ENCODE assay signal across 36 cellular contexts in genomic region chr10:84217746-84218145, GRCh38. TPM values are rescaled to one million over a fixed set of nuclear protein-coding genes. Genes with fewer than 3 reads are reported as not detected.
"Had no signal": no experiment of that assay in that cellular context is flagged by ENCODE, and none has a peak within 500 bp of the region (broad histone marks: within the 10 kb centered on the region; RNA-seq: fewer than 3 reads in every experiment).

No MANE protein-coding gene starts in this region.

- H3K27ac Mint-ChIP-seq: naive thymus-derived CD4-positive, alpha-beta T cell; natural killer cell; nephron; neural progenitor cell; progenitor cell of endocrine pancreas; stimulated activated effector memory CD8-positive, alpha-beta T cell treated with anti-CD3 and anti-CD28 coated beads, Interleukin-12 subunit alpha, Interleukin-12 subunit beta, amount 100 ng/mL, for 72 hours; stimulated activated naive B cell treated with anti-CD40 and anti-IgM and Interleukin-4, amounts not matched to agents 10 μg/mL and 1 μg/mL and 100 μg/mL, for 72 hours; stimulated activated naive CD8-positive, alpha-beta T cell treated with anti-CD3 and anti-CD28 coated beads, Interleukin-15, Interleukin-2, amounts not matched to agents 100 ng/mL and 50 ng/mL, for 24 hours had no signal

- DNase-seq: naive thymus-derived CD4-positive, alpha-beta T cell; natural killer cell; occipital lobe; ovary; posterior cingulate gyrus; psoas muscle; right cardiac atrium; right lobe of liver; sigmoid colon; spleen; stimulated activated CD4-positive, alpha-beta T cell treated with anti-CD3 and anti-CD28 coated beads, Interleukin-12 subunit alpha, Interleukin-12 subunit beta, amount 100 ng/mL, for 4 hours; stimulated activated CD4-positive, alpha-beta T cell treated with anti-CD3 and anti-CD28 coated beads, Interleukin-1b, Interleukin-23, amount 100 ng/mL, for 48 hours; stimulated activated CD4-positive, alpha-beta T cell treated with anti-CD3 and anti-CD28 coated beads, Interleukin-4, amount 100 ng/mL, for 1 hour; stimulated activated naive B cell treated with anti-CD40 and anti-IgM and Interleukin-4, amounts not matched to agents 10 μg/mL and 1 μg/mL and 100 μg/mL, for 72 hours; stimulated activated naive CD4-positive, alpha-beta T cell treated with Interleukin-2 at 50 U/mL for 16 hours; stomach; thyroid gland; trophoblast cell; upper lobe of left lung had no signal

- H2AFZ ChIP-seq: neural progenitor cell, parathyroid adenoma had no signal

- H3K9ac ChIP-seq: neural progenitor cell, parathyroid adenoma had no signal

- H3K79me2 ChIP-seq: parathyroid adenoma had no signal

- H3K9me3 ChIP-seq: ovary, psoas muscle, right lobe of liver, sigmoid colon, stomach, thoracic aorta, thyroid gland, tibial nerve, upper lobe of left lung, vagina had no signal

- H3K9me3 Mint-ChIP-seq: natural killer cell, nephron had no signal

- H3K4me2 ChIP-seq: neural progenitor cell, smooth muscle cell had no signal

- ATAC-seq: naive thymus-derived CD4-positive, alpha-beta T cell; natural killer cell; psoas muscle; right cardiac atrium; right lobe of liver; stimulated activated effector memory CD8-positive, alpha-beta T cell treated with anti-CD3 and anti-CD28 coated beads, Interleukin-12 subunit alpha, Interleukin-12 subunit beta, amount 100 ng/mL, for 72 hours; stimulated activated naive B cell treated with anti-CD40 and anti-IgM and Interleukin-4, amounts not matched to agents 10 μg/mL and 1 μg/mL and 100 μg/mL, for 72 hours had no signal

- H3K4me1 Mint-ChIP-seq: nephron, neural progenitor cell had no signal

- H3K4me3 ChIP-seq: neural progenitor cell, ovary, psoas muscle, right lobe of liver, sigmoid colon, skin epidermis, smooth muscle cell, spleen, stomach, thoracic aorta, thyroid gland, tibial nerve, upper lobe of left lung, vagina had no signal

- H3K4me3 Mint-ChIP-seq: naive thymus-derived CD4-positive, alpha-beta T cell; natural killer cell; nephron; neural progenitor cell; stimulated activated effector memory CD8-positive, alpha-beta T cell treated with anti-CD3 and anti-CD28 coated beads, Interleukin-12 subunit alpha, Interleukin-12 subunit beta, amount 100 ng/mL, for 72 hours; stimulated activated naive B cell treated with anti-CD40 and anti-IgM and Interleukin-4, amounts not matched to agents 10 μg/mL and 1 μg/mL and 100 μg/mL, for 72 hours; stimulated activated naive CD8-positive, alpha-beta T cell treated with anti-CD3 and anti-CD28 coated beads, Interleukin-15, Interleukin-2, amounts not matched to agents 100 ng/mL and 50 ng/mL, for 24 hours had no signal

- H3K4me1 ChIP-seq: neural progenitor cell, parathyroid adenoma, psoas muscle, right lobe of liver, sigmoid colon, spleen, stomach, thyroid gland, tibial nerve, upper lobe of left lung, vagina had no signal

- H3K36me3 ChIP-seq: neural progenitor cell, ovary, right lobe of liver, sigmoid colon, spleen, stomach, thoracic aorta, thyroid gland, tibial nerve, upper lobe of left lung, vagina had no signal

- H3K36me3 Mint-ChIP-seq: naive thymus-derived CD4-positive, alpha-beta T cell; natural killer cell; neural progenitor cell; stimulated activated effector memory CD8-positive, alpha-beta T cell treated with anti-CD3 and anti-CD28 coated beads, Interleukin-12 subunit alpha, Interleukin-12 subunit beta, amount 100 ng/mL, for 72 hours; stimulated activated naive B cell treated with anti-CD40 and anti-IgM and Interleukin-4, amounts not matched to agents 10 μg/mL and 1 μg/mL and 100 μg/mL, for 72 hours had no signal

- H3K27me3 ChIP-seq: neural progenitor cell, ovary, right lobe of liver, thyroid gland, tibial nerve, upper lobe of left lung, vagina had no signal

- H3K27ac ChIP-seq: neural progenitor cell, ovary, parathyroid adenoma, psoas muscle, right lobe of liver, sigmoid colon, skin epidermis, spleen, stomach, thoracic aorta, thyroid gland, tibial nerve, upper lobe of left lung, vagina had no signal

RNA-seq across cellular contexts. Expression of gene LRIT2, which starts 7.6 kb away (rescaled TPM):
- total RNA-seq: naive thymus-derived CD4-positive, alpha-beta T cell; natural killer cell; occipital lobe; osteoblast; ovary; progenitor cell of endocrine pancreas; psoas muscle; renal cortical epithelial cell; right cardiac atrium; right lobe of liver; sigmoid colon; smooth muscle cell; spleen; stomach; subcutaneous adipose tissue; temporal lobe; thoracic aorta; thyroid gland; tibial nerve; upper lobe of left lung; ureter; vagina had no signal
- polyA plus RNA-seq: naive thymus-derived CD4-positive, alpha-beta T cell; neural cell; ovary; psoas muscle; right cardiac atrium; smooth muscle cell; spleen; stomach had no signal

RNA-seq across cellular contexts. Expression of gene LRIT1, which starts 23.6 kb away (rescaled TPM):
- total RNA-seq: naive thymus-derived CD4-positive, alpha-beta T cell; natural killer cell; occipital lobe; osteoblast; ovary; progenitor cell of endocrine pancreas; psoas muscle; renal cortical epithelial cell; right lobe of liver; sigmoid colon; smooth muscle cell; spleen; stomach; subcutaneous adipose tissue; temporal lobe; thoracic aorta; thyroid gland; tibial nerve; upper lobe of left lung; ureter; vagina had no signal
- polyA plus RNA-seq: naive thymus-derived CD4-positive, alpha-beta T cell; neural cell; ovary; psoas muscle; right cardiac atrium; sigmoid colon; smooth muscle cell; spleen; stomach had no signal

RNA-seq across cellular contexts. Expression of gene RGR, which starts 27.1 kb away (rescaled TPM):
- total RNA-seq: naive thymus-derived CD4-positive, alpha-beta T cell; natural killer cell; osteoblast; ovary; progenitor cell of endocrine pancreas; psoas muscle; renal cortical epithelial cell; right lobe of liver; smooth muscle cell; spleen; stomach; thoracic aorta; ureter; vagina had no signal
- polyA plus RNA-seq: naive thymus-derived CD4-positive, alpha-beta T cell; neural cell; ovary; sigmoid colon; smooth muscle cell; spleen had no signal

RNA-seq across cellular contexts. Expression of gene GPR15LG, which starts 44.1 kb away (rescaled TPM):
- total RNA-seq: naive thymus-derived CD4-positive, alpha-beta T cell; natural killer cell; occipital lobe; osteoblast; progenitor cell of endocrine pancreas; psoas muscle; right cardiac atrium; right lobe of liver; sigmoid colon; spleen; subcutaneous adipose tissue; temporal lobe; thoracic aorta; thyroid gland; tibial nerve had no signal
- polyA plus RNA-seq: naive thymus-derived CD4-positive, alpha-beta T cell; neural cell; ovary; right cardiac atrium had no signal
